ENCODE assay signal across 11 cellular contexts in the genomic region with DNA sequence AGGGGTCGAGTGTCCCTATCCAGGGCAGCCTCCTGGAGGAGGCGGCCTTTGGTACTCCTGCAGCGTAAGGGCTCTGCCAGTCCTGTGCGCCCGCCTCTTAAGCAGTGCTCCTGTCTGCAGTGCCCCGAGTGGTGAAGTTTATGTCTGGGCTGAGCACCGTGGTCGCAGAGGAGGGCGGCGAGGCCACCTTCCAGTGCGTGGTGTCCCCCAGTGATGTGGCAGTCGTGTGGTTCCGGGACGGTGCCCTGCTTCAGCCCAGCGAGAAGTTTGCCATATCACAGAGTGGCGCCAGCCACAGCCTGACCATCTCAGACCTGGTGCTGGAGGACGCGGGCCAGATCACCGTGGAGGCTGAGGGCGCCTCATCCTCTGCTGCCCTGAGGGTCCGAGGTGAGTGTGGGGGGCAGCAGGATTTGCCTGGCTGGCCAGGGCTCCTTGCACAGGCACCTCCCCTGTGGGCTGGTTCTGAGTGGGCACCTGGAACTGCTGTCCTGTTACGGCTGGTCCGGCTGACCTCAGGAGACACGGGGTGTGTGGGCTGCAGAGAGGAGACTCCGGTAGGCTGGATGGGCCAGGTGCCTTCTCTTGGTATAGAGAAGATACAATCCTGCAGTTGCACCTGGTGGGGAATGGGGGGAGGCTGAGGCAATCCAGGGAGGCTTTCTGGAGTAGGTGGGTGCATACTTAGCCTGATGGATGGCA.
A peak's percentile ranks its signal among the peaks of the same experiment; 100 is the strongest.
DNase-seq lines count a peak whose midpoint lies in the region; ATAC-seq and TF ChIP-seq lines count a peak whose summit lies in the region.
"Had no signal": no experiment of that assay in that cellular context is flagged by ENCODE, and none has a peak within 500 bp of the region (broad histone marks: within the 10 kb centered on the region; RNA-seq: fewer than 3 reads in every experiment).

No MANE protein-coding gene starts in this region.

- H3K27ac Mint-ChIP-seq in T-helper 1 cell treated with Interleukin-12 subunit alpha and Interleukin-12 subunit beta and Interleukin-4 antibody, amounts not matched to agents 30 μg/mL and 1 μg/mL, for 36 hours: peak overlapping the region; percentile 31
- H3K27ac Mint-ChIP-seq in T-helper 2 cell treated with Interferon-gamma antibody and Interleukin-4, amounts not matched to agents 5 μg/mL and 100 μg/mL, for 36 hours: peak overlapping the region; percentile 52
- H3K27ac Mint-ChIP-seq in HFFc6: no peak overlapping the region

- 94% methylated on average over 25 of the region's 25 CpGs for WGBS in sigmoid colon, 2 donors

- H3K4me3 ChIP-seq in fibroblast of pulmonary artery (replicated peaks; ENCODE audit: low read depth, low read length) (peak overlapping the region; percentile 63), sigmoid colon (peak overlapping the region in 3 of 4 donors; percentile 55 to 72 (median 63)), BE2C (ENCODE audit: low read depth, low read length) (no peak overlapping the region)

- intact Hi-C loops in sigmoid colon (cut with DNase I): loop anchor here (1.0 to 10.0 kb wide), 2 partner anchors 61 to 140 kb away; no protein-coding TSS in a partner anchor

- H3K4me1 Mint-ChIP-seq in T-helper 1 cell treated with Interleukin-12 subunit alpha and Interleukin-12 subunit beta and Interleukin-4 antibody, amounts not matched to agents 30 μg/mL and 1 μg/mL, for 36 hours (ENCODE audit: low read depth): peaks cover 3% of the 10 kb centered on the region
- H3K4me1 Mint-ChIP-seq in T-helper 2 cell treated with Interferon-gamma antibody and Interleukin-4, amounts not matched to agents 5 μg/mL and 100 μg/mL, for 36 hours (ENCODE audit: low read depth): peaks cover 6% of the 10 kb centered on the region
- no peaks in the 10 kb centered on the region; the same call in 1 of the 2 replicates for H3K4me1 Mint-ChIP-seq in HFFc6 (ENCODE audit: low read depth)

- ATAC-seq in GM18870 (IDR thresholded peaks at IDR 0.05; ENCODE audit: unreplicated experiment): no peak

- TF ChIP-seq CTCF in fibroblast of pulmonary artery (IDR thresholded peaks at IDR 0.05; ENCODE audit: low read length, missing control alignments): no peak
- TF ChIP-seq CTCF in sigmoid colon (IDR thresholded peaks at IDR 0.05): no peak
- TF ChIP-seq CTCF in BE2C (IDR thresholded peaks at IDR 0.05; ENCODE audit: low read depth, low read length): no peak
- no peak for TF ChIP-seq CTCF in HFFc6 (IDR thresholded peaks at IDR 0.05)

- no peak for DNase-seq in T-helper 1 cell
- no peak for DNase-seq in T-helper 2 cell treated with Interferon-gamma antibody and Interleukin-4, amounts not matched to agents 5 μg/mL and 100 μg/mL, for 36 hours (ENCODE audit: low spot score)
- DNase-seq in fibroblast of pulmonary artery (ENCODE audit: low read depth): no peak
- DNase-seq in sigmoid colon: peak; percentile 55
- DNase-seq in BE2C: no peak
- no peak for DNase-seq in HFFc6
- DNase-seq: KG1, T1000, transverse colon had no signal

- H3K27me3 ChIP-seq in sigmoid colon: no peaks in the 10 kb centered on the region
- no peaks in the 10 kb centered on the region for H3K27me3 ChIP-seq in BE2C
- H3K27me3 ChIP-seq: transverse colon had no signal

- no peaks in the 10 kb centered on the region for H3K9me3 Mint-ChIP-seq in T-helper 1 cell treated with Interleukin-12 subunit alpha and Interleukin-12 subunit beta and Interleukin-4 antibody, amounts not matched to agents 30 μg/mL and 1 μg/mL, for 36 hours
- H3K9me3 Mint-ChIP-seq in T-helper 2 cell treated with Interferon-gamma antibody and Interleukin-4, amounts not matched to agents 5 μg/mL and 100 μg/mL, for 36 hours: no peaks in the 10 kb centered on the region
- peaks cover 14% of the 10 kb centered on the region for H3K9me3 Mint-ChIP-seq in HFFc6

- peak overlapping the region; percentile 68 for H3K4me3 Mint-ChIP-seq in T-helper 1 cell treated with Interleukin-12 subunit alpha and Interleukin-12 subunit beta and Interleukin-4 antibody, amounts not matched to agents 30 μg/mL and 1 μg/mL, for 36 hours
- H3K4me3 Mint-ChIP-seq in T-helper 2 cell treated with Interferon-gamma antibody and Interleukin-4, amounts not matched to agents 5 μg/mL and 100 μg/mL, for 36 hours: peak overlapping the region; percentile 76
- no peak overlapping the region; the same call in 1 of the 2 replicates for H3K4me3 Mint-ChIP-seq in HFFc6

- H3K27ac ChIP-seq in sigmoid colon: no peak overlapping the region

- no peaks in the 10 kb centered on the region for H3K9me3 ChIP-seq in sigmoid colon
- H3K9me3 ChIP-seq in BE2C: no peaks in the 10 kb centered on the region
- H3K9me3 ChIP-seq: transverse colon had no signal

- TF ChIP-seq POLR2A in sigmoid colon (IDR thresholded peaks at IDR 0.05): no peak

- H3K4me1 ChIP-seq in sigmoid colon (peaks cover 0 to 26% (median 19%) of the 10 kb centered on the region in 4 donors), BE2C (no peaks in the 10 kb centered on the region; the same call in 1 of the 2 replicates)

- H3K27me3 Mint-ChIP-seq in T-helper 1 cell treated with Interleukin-12 subunit alpha and Interleukin-12 subunit beta and Interleukin-4 antibody, amounts not matched to agents 30 μg/mL and 1 μg/mL, for 36 hours (ENCODE audit: low read depth): no peaks in the 10 kb centered on the region
- no peaks in the 10 kb centered on the region for H3K27me3 Mint-ChIP-seq in T-helper 2 cell treated with Interferon-gamma antibody and Interleukin-4, amounts not matched to agents 5 μg/mL and 100 μg/mL, for 36 hours (ENCODE audit: low read depth)
- no peaks in the 10 kb centered on the region for H3K27me3 Mint-ChIP-seq in HFFc6 (ENCODE audit: insufficient read depth)

- H3K36me3 ChIP-seq in sigmoid colon (no peaks in the 10 kb centered on the region), BE2C (no peaks in the 10 kb centered on the region)
- H3K36me3 ChIP-seq: transverse colon had no signal

- H3K36me3 Mint-ChIP-seq in T-helper 1 cell treated with Interleukin-12 subunit alpha and Interleukin-12 subunit beta and Interleukin-4 antibody, amounts not matched to agents 30 μg/mL and 1 μg/mL, for 36 hours (ENCODE audit: low read depth): no peaks in the 10 kb centered on the region
- no peaks in the 10 kb centered on the region for H3K36me3 Mint-ChIP-seq in T-helper 2 cell treated with Interferon-gamma antibody and Interleukin-4, amounts not matched to agents 5 μg/mL and 100 μg/mL, for 36 hours (ENCODE audit: low read depth)
- H3K36me3 Mint-ChIP-seq in HFFc6 (ENCODE audit: low read depth): no peaks in the 10 kb centered on the region

- no peak for TF ChIP-seq EP300 in sigmoid colon (IDR thresholded peaks at IDR 0.05)
